8 cellular contexts compared by ENCODE assay signal in genomic region chr1:113946668-113947387, GRCh38. TPM values are rescaled to one million over a fixed set of nuclear protein-coding genes. Genes with fewer than 3 reads are reported as not detected.
DNase-seq lines count a peak whose midpoint lies in the region; TF ChIP-seq lines count a peak whose summit lies in the region.

No MANE protein-coding gene starts in this region.

- H3K4me1 Mint-ChIP-seq in activated naive CD4-positive, alpha-beta T cell treated with anti-CD3 and anti-CD28 coated beads, Interleukin-2, amount 50 U/mL, for 24 hours = peaks cover 82% of the 10 kb centered on the region
- H3K4me1 Mint-ChIP-seq in endothelial cell (ENCODE audit: unreplicated experiment) = peaks cover 17% of the 10 kb centered on the region

- H3K27me3 Mint-ChIP-seq in activated naive CD4-positive, alpha-beta T cell treated with anti-CD3 and anti-CD28 coated beads, Interleukin-2, amount 50 U/mL, for 24 hours = no peaks in the 10 kb centered on the region
- no peaks in the 10 kb centered on the region for H3K27me3 Mint-ChIP-seq in endothelial cell (ENCODE audit: unreplicated experiment)

- no peak for TF ChIP-seq POLR2A in vagina (IDR thresholded peaks at IDR 0.05)
- TF ChIP-seq POLR2A in prostate gland (IDR thresholded peaks at IDR 0.05) = no peak

- H3K36me3 ChIP-seq in mesodermal cell (ENCODE audit: control insufficient read depth, insufficient read depth, low read length) = peaks cover 26% of the 10 kb centered on the region
- peaks cover 0 to 3% of the 10 kb centered on the region in 2 donors for H3K36me3 ChIP-seq in vagina
- H3K36me3 ChIP-seq in prostate gland = no peaks in the 10 kb centered on the region

- DNase-seq in activated naive CD4-positive, alpha-beta T cell treated with Interleukin-2 at 50 U/mL for 16 hours = no peak
- DNase-seq in astrocyte of the spinal cord (ENCODE audit: low read depth, low spot score) (peak; percentile 6), vagina (ENCODE audit: extremely low spot score in 2 of 2) (no peak), endothelial cell (ENCODE audit: low spot score) (no peak), NCI-H2171 (lab: John Stamatoyannopoulos, UW) (no peak), prostate gland (ENCODE audit: low spot score) (no peak)

- peaks cover 13% of the 10 kb centered on the region for H3K36me3 Mint-ChIP-seq in activated naive CD4-positive, alpha-beta T cell treated with anti-CD3 and anti-CD28 coated beads, Interleukin-2, amount 50 U/mL, for 24 hours
- peaks cover 10% of the 10 kb centered on the region for H3K36me3 Mint-ChIP-seq in endothelial cell (ENCODE audit: low read depth, unreplicated experiment)

- H3K27me3 ChIP-seq in vagina (no peaks in the 10 kb centered on the region), prostate gland (replicated peaks; ENCODE audit: insufficient read depth) (no peaks in the 10 kb centered on the region)

- intact Hi-C loops in vagina (cut with DNase I) (no loop called here), prostate gland (cut with DNase I) (no loop called here)

- H3K4me3 ChIP-seq in astrocyte of the spinal cord (ENCODE audit: low read depth, low read length) (no peak overlapping the region), mesodermal cell (ENCODE audit: extremely low read depth, insufficient read depth, low read length, poor library complexity, severe bottlenecking) (no peak overlapping the region), vagina (no peak overlapping the region), prostate gland (no peak overlapping the region)

- peak overlapping the region; percentile 90 for H3K27ac Mint-ChIP-seq in activated naive CD4-positive, alpha-beta T cell treated with anti-CD3 and anti-CD28 coated beads, Interleukin-2, amount 50 U/mL, for 24 hours
- no peak overlapping the region for H3K27ac Mint-ChIP-seq in endothelial cell (ENCODE audit: unreplicated experiment)

- H3K9me3 ChIP-seq in mesodermal cell (ENCODE audit: control insufficient read depth, low read length) = peaks cover 4% of the 10 kb centered on the region
- no peaks in the 10 kb centered on the region for H3K9me3 ChIP-seq in vagina
- H3K9me3 ChIP-seq in prostate gland = no peaks in the 10 kb centered on the region

- in situ Hi-C loops in astrocyte of the spinal cord (cut with HindIII; ENCODE audit: low sequenced_read_pairs) = no loop called here

- peaks cover 4% of the 10 kb centered on the region for H3K4me1 ChIP-seq in mesodermal cell (ENCODE audit: control insufficient read depth, insufficient read depth, low read length, poor library complexity, severe bottlenecking)
- peaks cover 50% of the 10 kb centered on the region for H3K4me1 ChIP-seq in vagina
- H3K4me1 ChIP-seq in prostate gland (replicated peaks) = peaks cover 3% of the 10 kb centered on the region

- no peak for TF ChIP-seq CTCF in astrocyte of the spinal cord (IDR thresholded peaks at IDR 0.05; ENCODE audit: low read depth, low read length)
- TF ChIP-seq CTCF in vagina (IDR thresholded peaks at IDR 0.05) = no peak
- no peak for TF ChIP-seq CTCF in endothelial cell (IDR thresholded peaks at IDR 0.05; ENCODE audit: unreplicated experiment)
- TF ChIP-seq CTCF in prostate gland (IDR thresholded peaks at IDR 0.05) = no peak

- 50 to 57% methylated on average over 2 of the region's 4 CpGs for WGBS in mesodermal cell (ENCODE audit: insufficient coverage in 2 of 2), 2 experiments
- WGBS in prostate gland = 30% methylated on average over 4 of the region's 4 CpGs

- peak overlapping the region; percentile 62 for H3K4me3 Mint-ChIP-seq in activated naive CD4-positive, alpha-beta T cell treated with anti-CD3 and anti-CD28 coated beads, Interleukin-2, amount 50 U/mL, for 24 hours
- H3K4me3 Mint-ChIP-seq in endothelial cell (ENCODE audit: unreplicated experiment) = no peak overlapping the region

- peaks cover 3% of the 10 kb centered on the region for H3K9me3 Mint-ChIP-seq in activated naive CD4-positive, alpha-beta T cell treated with anti-CD3 and anti-CD28 coated beads, Interleukin-2, amount 50 U/mL, for 24 hours
- H3K9me3 Mint-ChIP-seq in endothelial cell (ENCODE audit: unreplicated experiment) = no peaks in the 10 kb centered on the region

- H3K27ac ChIP-seq in mesodermal cell (ENCODE audit: low read depth, low read length, severe bottlenecking) (peak overlapping the region; percentile 58), vagina (peak overlapping the region; percentile 30), prostate gland (no peak overlapping the region)

RNA-seq across cellular contexts. Expression of gene HIPK1, which starts 17.7 kb away (rescaled TPM):
- 40.1 TPM for polyA plus RNA-seq in mesodermal cell (2013, experiment 1 of 2)
- polyA plus RNA-seq in mesodermal cell (2013, experiment 2 of 2) = 31.3 TPM
- total RNA-seq in vagina = 52.3 TPM
- 56.6 TPM for total RNA-seq in endothelial cell (ENCODE audit: unreplicated experiment)
- 10 to 100 TPM; 43.5 to 76.3 TPM for total RNA-seq in prostate gland

RNA-seq across cellular contexts. Expression of gene OLFML3, which starts 32.4 kb away (rescaled TPM):
- polyA plus RNA-seq in mesodermal cell (2013, experiment 1 of 2) = 49.7 TPM
- 44.7 TPM for polyA plus RNA-seq in mesodermal cell (2013, experiment 2 of 2)
- total RNA-seq in vagina (108 TPM), endothelial cell (ENCODE audit: unreplicated experiment) (130 TPM), prostate gland (10 to 100 TPM; 15.8 to 25.1 TPM)

RNA-seq across cellular contexts. Expression of gene DCLRE1B, which starts 41.7 kb away (rescaled TPM):
- 10.8 TPM for polyA plus RNA-seq in mesodermal cell (2013, experiment 1 of 2)
- 9.0 TPM for polyA plus RNA-seq in mesodermal cell (2013, experiment 2 of 2)
- total RNA-seq in vagina (5.2 TPM), endothelial cell (ENCODE audit: unreplicated experiment) (11.8 TPM), prostate gland (10 to 100 TPM in 1 of 2 donors, 1 to 10 TPM in 1; 4.2 to 10.1 TPM)

RNA-seq across cellular contexts. Expression of gene AP4B1, which starts 42.2 kb away (rescaled TPM):
- 11.8 TPM for polyA plus RNA-seq in mesodermal cell (2013, experiment 1 of 2)
- polyA plus RNA-seq in mesodermal cell (2013, experiment 2 of 2) = 13.2 TPM
- total RNA-seq in vagina (6.9 TPM), endothelial cell (ENCODE audit: unreplicated experiment) (28.4 TPM), prostate gland (10 to 100 TPM in 1 of 2 donors, 1 to 10 TPM in 1; 5.0 to 14.8 TPM)

RNA-seq across cellular contexts. Expression of gene BCL2L15, which starts 59.4 kb away (rescaled TPM):
- polyA plus RNA-seq in mesodermal cell (2013, experiment 1 of 2) = 0.33 TPM
- polyA plus RNA-seq in mesodermal cell (2013, experiment 2 of 2) = 0.10 TPM
- total RNA-seq in vagina = 2.9 TPM
- total RNA-seq in endothelial cell (ENCODE audit: unreplicated experiment) = 0.49 TPM
- total RNA-seq in prostate gland = 10 to 100 TPM in 1 of 2 donors, under 1 TPM in 1; 0.46 to 92.5 TPM

Comparison
In these comparisons a context has a peak if more than half of its experiments do, and no peak if none do; other contexts are left out.
1. H3K27ac ChIP-seq: peak in mesodermal cell (single experiment) and vagina (single experiment); none in prostate gland (0 of 2).